Comparison of ENCODE assay signal across 8 cellular contexts in the genomic region with DNA sequence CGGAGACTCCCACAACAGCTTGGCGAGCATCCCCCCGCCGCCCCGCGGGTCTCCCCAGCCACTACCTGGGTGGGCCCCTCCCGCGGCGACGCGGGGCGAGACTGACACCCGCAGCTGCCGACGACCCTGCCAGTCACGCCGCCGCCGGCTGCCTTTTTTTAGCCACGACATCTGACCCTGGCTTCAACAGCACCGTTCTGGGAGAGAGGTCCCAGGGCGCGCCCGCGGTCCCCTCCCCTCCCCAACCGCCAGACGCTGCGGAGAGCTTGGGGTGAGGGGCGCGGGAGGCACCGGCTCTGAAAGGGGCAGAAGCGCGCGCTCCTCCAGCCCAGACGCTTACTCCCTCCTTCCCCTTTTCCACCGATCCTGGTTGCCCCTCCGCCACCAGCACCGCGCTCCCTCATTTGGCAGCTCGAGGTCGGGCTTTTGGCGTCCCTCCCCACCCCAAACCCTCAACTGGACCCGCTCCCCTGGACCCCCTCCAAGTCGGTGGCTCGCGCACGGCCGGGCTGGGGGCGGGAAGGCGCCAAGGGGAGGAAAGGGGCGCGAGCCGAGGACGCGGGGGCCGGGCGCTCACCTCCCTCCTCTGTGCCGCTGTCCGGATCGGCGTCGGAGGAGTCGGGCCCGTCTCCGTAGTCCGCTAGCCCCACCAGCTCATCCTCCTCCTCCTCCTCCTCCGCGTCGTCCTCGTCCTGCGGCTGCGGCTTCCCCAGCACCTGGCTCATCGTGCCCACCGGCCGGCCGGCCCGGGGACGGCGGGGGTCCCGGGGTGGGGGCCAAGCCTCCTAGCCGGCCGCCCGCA. TPM values are rescaled to one million over a fixed set of nuclear protein-coding genes. Genes with fewer than 3 reads are reported as not detected.
A peak's percentile ranks its signal among the peaks of the same experiment; 100 is the strongest.
DNase-seq lines count a peak whose midpoint lies in the region; ATAC-seq and TF ChIP-seq lines count a peak whose summit lies in the region.

No MANE protein-coding gene starts in this region.

- peaks cover 8% of the 10 kb centered on the region in 2 donors for H3K4me1 ChIP-seq in naive thymus-derived CD4-positive, alpha-beta T cell (ENCODE audit: control insufficient read depth in 2 of 2, insufficient read depth in 2 of 2, low read length in 2 of 2)
- H3K4me1 ChIP-seq in transverse colon = peaks cover 8 to 25% (median 18%) of the 10 kb centered on the region in 4 donors

- H3K4me1 Mint-ChIP-seq in naive thymus-derived CD4-positive, alpha-beta T cell = peaks cover 0 to 24% (median 19%) of the 10 kb centered on the region in 7 donors

- peak; percentile 43 for ATAC-seq in GM21723 (IDR thresholded peaks at IDR 0.05; ENCODE audit: unreplicated experiment)
- peak; percentile 49 for ATAC-seq in naive thymus-derived CD4-positive, alpha-beta T cell

- no peak for TF ChIP-seq EP300 in transverse colon (IDR thresholded peaks at IDR 0.05; ENCODE audit: low read depth)

- intact Hi-C loops in naive thymus-derived CD4-positive, alpha-beta T cell (cut with micrococcal nuclease) = loop anchor here (1.0 to 5.0 kb wide), 7 partner anchors 22 to 417 kb away; a partner anchor contains a TSS
- intact Hi-C loops in transverse colon (cut with DNase I; ENCODE audit: low total_unique reads) = no loop called here

- DNase-seq in GM03348 (ENCODE audit: low spot score) (peak; percentile 51), LNCaP clone FGC (ENCODE audit: low read depth) (no peak), erythroblast (lab: John Stamatoyannopoulos, UW) (peak; percentile 27 to 28), transverse colon (peak; percentile 33), NK-92 (lab: John Stamatoyannopoulos, UW; ENCODE audit: unreplicated experiment) (no peak)
- DNase-seq in activated CD4-positive, alpha-beta T cell treated with anti-CD3 and anti-CD28 coated beads, Interleukin-2, amount 50 U/mL, for 1 hour = peak; percentile 18
- DNase-seq in naive thymus-derived CD4-positive, alpha-beta T cell = peak in 7 of 9 donors; percentile 9 to 51 (median 27)

- peak overlapping the region; percentile 82 to 100 (median 90) for H3K4me3 Mint-ChIP-seq in naive thymus-derived CD4-positive, alpha-beta T cell

- no peaks in the 10 kb centered on the region for H3K9me3 ChIP-seq in naive thymus-derived CD4-positive, alpha-beta T cell (ENCODE audit: control insufficient read depth in 2 of 3, low read length in 3 of 3)
- H3K9me3 ChIP-seq in transverse colon = no peaks in the 10 kb centered on the region

- H3K4me3 ChIP-seq in LNCaP clone FGC (ENCODE audit: low read depth, low read length) (peak overlapping the region; percentile 55), transverse colon (peak overlapping the region; percentile 57 to 90 (median 76))
- peak overlapping the region; percentile 79 for H3K4me3 ChIP-seq in naive thymus-derived CD4-positive, alpha-beta T cell (ENCODE audit: low read length)

- 1% methylated on average over 58 of the region's 83 CpGs; no CpG with 5 or more reads in 1 of the 2 donors for WGBS in transverse colon (ENCODE audit: low coverage in 1 of 2), 2 donors

- no peak for TF ChIP-seq POLR2A in erythroblast (IDR thresholded peaks at IDR 0.05; ENCODE audit: low read length)
- no peak for TF ChIP-seq POLR2A in transverse colon (IDR thresholded peaks at IDR 0.05)

- H3K27me3 ChIP-seq in naive thymus-derived CD4-positive, alpha-beta T cell (ENCODE audit: control insufficient read depth in 2 of 2, insufficient read depth in 2 of 2, low read length in 2 of 2) = no peaks in the 10 kb centered on the region
- H3K27me3 ChIP-seq in transverse colon = peaks cover 52% of the 10 kb centered on the region

- no peaks in the 10 kb centered on the region for H3K36me3 Mint-ChIP-seq in naive thymus-derived CD4-positive, alpha-beta T cell

- peak overlapping the region; percentile 30 for H3K27ac ChIP-seq in naive thymus-derived CD4-positive, alpha-beta T cell (ENCODE audit: low read depth, low read length)
- peak overlapping the region; percentile 43 to 79 (median 58) for H3K27ac ChIP-seq in transverse colon

- peak overlapping the region in 5 of 9 donors; percentile 4 to 79 (median 77) for H3K27ac Mint-ChIP-seq in naive thymus-derived CD4-positive, alpha-beta T cell

- POLR2A ChIA-PET in naive thymus-derived CD4-positive, alpha-beta T cell (lab: Charles Lee) = interaction anchor here (0.8 to 1.6 kb wide), 5 partner anchors 20 to 330 kb away, joined by 3 to 7 read pairs (median 4); a partner anchor contains a TSS

- no peaks in the 10 kb centered on the region for H3K36me3 ChIP-seq in naive thymus-derived CD4-positive, alpha-beta T cell (ENCODE audit: control insufficient read depth in 2 of 3, insufficient read depth in 3 of 3, low read length in 3 of 3)
- no peaks in the 10 kb centered on the region for H3K36me3 ChIP-seq in transverse colon

- peaks cover 4 to 60% (median 15%) of the 10 kb centered on the region in 5 donors for H3K27me3 Mint-ChIP-seq in naive thymus-derived CD4-positive, alpha-beta T cell

- TF ChIP-seq CTCF in LNCaP clone FGC (IDR thresholded peaks at IDR 0.05; ENCODE audit: control insufficient read depth, extremely low read depth, insufficient read depth) = no peak
- TF ChIP-seq CTCF in transverse colon (IDR thresholded peaks at IDR 0.05) = no peak

- in situ Hi-C loops in transverse colon (cut with MboI; ENCODE audit: low pct_ligation_motif_present in 1 of 4, low pct_unique_long_range_greater_than_20kb in 1 of 4, low sequenced_read_pairs in 3 of 4) = no loop called here

- no peaks in the 10 kb centered on the region for H3K9me3 Mint-ChIP-seq in naive thymus-derived CD4-positive, alpha-beta T cell

- CTCF ChIA-PET in naive thymus-derived CD4-positive, alpha-beta T cell (lab: Charles Lee) = interaction anchor here (1.1 to 1.5 kb wide), 2 partner anchors 21 to 40 kb away, joined by 3 to 5 read pairs; no protein-coding TSS in a partner anchor

RNA-seq across cellular contexts. Expression of a gene that starts 0.6 kb away (rescaled TPM):
- 10 to 100 TPM in 2 of 5 experiments, 1 to 10 TPM in 3; 7.3 to 12.1 (median 9.6) TPM for total RNA-seq in naive thymus-derived CD4-positive, alpha-beta T cell
- polyA plus RNA-seq in naive thymus-derived CD4-positive, alpha-beta T cell = 1 to 10 TPM; 2.4 to 3.2 TPM
- 1 to 10 TPM in 3 of 4 donors, under 1 TPM in 1; 0.80 to 7.0 (median 2.2) TPM for total RNA-seq in transverse colon

RNA-seq across cellular contexts. Expression of a gene that starts 21.5 kb away (rescaled TPM):
- 1 to 10 TPM; 3.1 to 6.6 (median 3.8) TPM for total RNA-seq in naive thymus-derived CD4-positive, alpha-beta T cell
- polyA plus RNA-seq in naive thymus-derived CD4-positive, alpha-beta T cell = 1 to 10 TPM in 1 of 2 donors, under 1 TPM in 1; 0.71 to 2.2 TPM
- total RNA-seq in transverse colon = 1 to 10 TPM; 2.7 to 9.4 (median 6.6) TPM

RNA-seq across cellular contexts. Expression of a gene that starts 58.9 kb away (rescaled TPM):
- total RNA-seq in naive thymus-derived CD4-positive, alpha-beta T cell = 10 to 100 TPM; 18.8 to 47.7 (median 27.7) TPM
- polyA plus RNA-seq in naive thymus-derived CD4-positive, alpha-beta T cell = 10 to 100 TPM; 25.1 to 33.8 TPM
- total RNA-seq in transverse colon = 10 to 100 TPM; 27.3 to 52.9 (median 38.2) TPM

Comparison
In these comparisons a context has a peak if more than half of its experiments do, and no peak if none do; other contexts are left out.
1. DNase-seq: peak in GM03348 (single experiment), activated CD4-positive, alpha-beta T cell treated with anti-CD3 and anti-CD28 coated beads, Interleukin-2, amount 50 U/mL, for 1 hour (single experiment), erythroblast (2 of 2), naive thymus-derived CD4-positive, alpha-beta T cell (7 of 9) and transverse colon (single experiment); none in LNCaP clone FGC (single experiment) and NK-92 (single experiment).
2. Peak in every context shown above with its lines, with median percentiles within 50 percentile points of each other: H3K4me3 ChIP-seq.